ENCODE assay signal across 1 cellular context in the genomic region with DNA sequence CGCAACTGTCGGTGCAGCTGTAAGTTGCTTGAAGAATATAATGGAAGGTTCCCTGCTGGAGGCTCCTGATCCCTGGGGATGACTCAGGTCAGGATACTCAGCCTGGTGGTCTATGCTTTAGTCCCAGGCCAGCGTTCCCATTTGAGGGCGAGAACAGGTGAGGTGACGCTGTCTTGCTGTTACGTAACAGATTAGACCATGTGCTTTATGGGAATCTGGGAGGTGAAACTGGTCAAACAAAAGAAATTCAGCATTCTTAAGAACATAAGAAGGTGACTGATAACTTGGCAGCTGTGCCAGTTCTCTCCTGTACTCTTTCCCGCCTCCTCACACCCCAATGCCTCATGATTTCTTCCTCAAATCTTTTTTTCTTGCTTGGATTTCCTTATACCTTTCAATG.
TF ChIP-seq lines count a peak whose summit lies in the region.

CXCL17 (minus strand) TSS at position 114 of the 400 bp plus-strand sequence. CDS start 114 bp downstream, outside the sequence.

TF ChIP-seq in HepG2, 621 proteins besides CTCF, POLR2A, EP300 and RAD21:
- TF ChIP-seq CEBPB (IDR thresholded peaks at IDR 0.05; ENCODE audit: borderline replicate concordance, low read depth, low read length) (0 out of 2 replicates have a peak, but pooled peaks have one; percentile 20), DRAP1 (CRISPR knock-in tag; IDR thresholded peaks at IDR 0.05) (no peak), SAFB2 (CRISPR knock-in tag; IDR thresholded peaks at IDR 0.05; ENCODE audit: borderline replicate concordance, low read depth) (no peak), SSRP1 (CRISPR knock-in tag; IDR thresholded peaks at IDR 0.05) (no peak), ZNF878 (CRISPR knock-in tag; IDR thresholded peaks at IDR 0.05) (0 out of 2 replicates have a peak, but pooled peaks have one; percentile 33), RCOR2 (CRISPR knock-in tag; IDR thresholded peaks at IDR 0.05) (no peak), CEBPG (CRISPR knock-in tag; IDR thresholded peaks at IDR 0.05) (0 out of 2 replicates have a peak, but pooled peaks have one; percentile 9), ZBTB38 (CRISPR knock-in tag; IDR thresholded peaks at IDR 0.05) (0 out of 2 replicates have a peak, but pooled peaks have one; percentile 42)
- TF ChIP-seq, protein P1, sequence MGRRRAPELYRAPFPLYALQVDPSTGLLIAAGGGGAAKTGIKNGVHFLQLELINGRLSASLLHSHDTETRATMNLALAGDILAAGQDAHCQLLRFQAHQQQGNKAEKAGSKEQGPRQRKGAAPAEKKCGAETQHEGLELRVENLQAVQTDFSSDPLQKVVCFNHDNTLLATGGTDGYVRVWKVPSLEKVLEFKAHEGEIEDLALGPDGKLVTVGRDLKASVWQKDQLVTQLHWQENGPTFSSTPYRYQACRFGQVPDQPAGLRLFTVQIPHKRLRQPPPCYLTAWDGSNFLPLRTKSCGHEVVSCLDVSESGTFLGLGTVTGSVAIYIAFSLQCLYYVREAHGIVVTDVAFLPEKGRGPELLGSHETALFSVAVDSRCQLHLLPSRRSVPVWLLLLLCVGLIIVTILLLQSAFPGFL (CRISPR knock-in tag; IDR thresholded peaks at IDR 0.05) = no peak
